In genomic region chr7:98567979-98568378, GRCh38 we compare ENCODE assay signal across 30 cellular contexts. TPM values are rescaled to one million over a fixed set of nuclear protein-coding genes. Genes with fewer than 3 reads are reported as not detected.
"Had no signal": no experiment of that assay in that cellular context is flagged by ENCODE, and none has a peak within 500 bp of the region (broad histone marks: within the 10 kb centered on the region; RNA-seq: fewer than 3 reads in every experiment).

No MANE protein-coding gene starts in this region.

- H3K27ac ChIP-seq: left lung, lower lobe of right lung, pancreas, prostate gland, spleen, thyroid gland, transverse colon, upper lobe of left lung, vagina had no signal

- H3K4me1 ChIP-seq: left lung, lower lobe of right lung, prostate gland, spleen, thyroid gland, transverse colon, upper lobe of left lung, vagina had no signal

- H3K9me3 Mint-ChIP-seq: mesothelial cell of epicardium; natural killer cell treated with Interleukin-12 subunit alpha and Interleukin-12 subunit beta and Interleukin-15 and Interleukin-18, amount 100 ng/mL, for 72 hours had no signal

- H3K27me3 Mint-ChIP-seq: natural killer cell treated with Interleukin-12 subunit alpha and Interleukin-12 subunit beta and Interleukin-15 and Interleukin-18, amount 100 ng/mL, for 72 hours; stimulated activated memory B cell treated with anti-CD40 and anti-IgM and Interleukin-4, amounts not matched to agents 10 μg/mL and 1 μg/mL and 100 μg/mL, for 72 hours had no signal

- H3K27ac Mint-ChIP-seq: immature natural killer cell; mesothelial cell of epicardium; naive B cell; natural killer cell treated with Interleukin-12 subunit alpha and Interleukin-12 subunit beta and Interleukin-15 and Interleukin-18, amount 100 ng/mL, for 72 hours; stimulated activated memory B cell treated with anti-CD40 and anti-IgM and Interleukin-4, amounts not matched to agents 10 μg/mL and 1 μg/mL and 100 μg/mL, for 72 hours; stimulated activated naive CD8-positive, alpha-beta T cell treated with anti-CD3 and anti-CD28 coated beads, Interleukin-15, amount 100 ng/mL, for 72 hours had no signal

- H3K4me1 Mint-ChIP-seq: immature natural killer cell; mesothelial cell of epicardium; stimulated activated memory B cell treated with anti-CD40 and anti-IgM and Interleukin-4, amounts not matched to agents 10 μg/mL and 1 μg/mL and 100 μg/mL, for 72 hours; stimulated activated naive CD8-positive, alpha-beta T cell treated with anti-CD3 and anti-CD28 coated beads, Interleukin-15, amount 100 ng/mL, for 72 hours had no signal

- DNase-seq: hypothalamus; immature natural killer cell; kidney; left colon; left lung; lower lobe of right lung; mammary epithelial cell; mesenchymal stem cell; naive B cell; pancreas; posterior cingulate gyrus; retina; right cardiac atrium; small intestine; spleen; stimulated activated CD4-positive, alpha-beta T cell treated with anti-CD3 and anti-CD28 coated beads, Interleukin-1b, Interleukin-23, amount 100 ng/mL, for 48 hours; stimulated activated CD4-positive, alpha-beta T cell treated with anti-CD3 and anti-CD28 coated beads, Interleukin-2, amount 100 ng/mL, for 48 hours; stimulated activated CD4-positive, alpha-beta T cell treated with anti-CD3 and anti-CD28 coated beads, Interleukin-4, amount 100 ng/mL, for 4 hours; stimulated activated CD8-positive, alpha-beta memory T cell treated with anti-CD3 and anti-CD28 coated beads, Interleukin-4, amount 100 ng/mL, for 48 hours; stimulated activated naive CD4-positive, alpha-beta T cell treated with Interleukin-2 at 50 U/mL for 16 hours; stimulated activated naive CD8-positive, alpha-beta T cell treated with anti-CD3 and anti-CD28 coated beads, Interleukin-15, amount 100 ng/mL, for 72 hours; thyroid gland; transverse colon; upper lobe of left lung had no signal

- H3K27me3 ChIP-seq: pancreas, thyroid gland, transverse colon, upper lobe of left lung, vagina had no signal

- H3K4me3 Mint-ChIP-seq: immature natural killer cell; mesothelial cell of epicardium; natural killer cell treated with Interleukin-12 subunit alpha and Interleukin-12 subunit beta and Interleukin-15 and Interleukin-18, amount 100 ng/mL, for 72 hours; stimulated activated memory B cell treated with anti-CD40 and anti-IgM and Interleukin-4, amounts not matched to agents 10 μg/mL and 1 μg/mL and 100 μg/mL, for 72 hours; stimulated activated naive CD8-positive, alpha-beta T cell treated with anti-CD3 and anti-CD28 coated beads, Interleukin-15, amount 100 ng/mL, for 72 hours had no signal

- H3K36me3 Mint-ChIP-seq: immature natural killer cell; mesothelial cell of epicardium; naive B cell; natural killer cell treated with Interleukin-12 subunit alpha and Interleukin-12 subunit beta and Interleukin-15 and Interleukin-18, amount 100 ng/mL, for 72 hours; stimulated activated memory B cell treated with anti-CD40 and anti-IgM and Interleukin-4, amounts not matched to agents 10 μg/mL and 1 μg/mL and 100 μg/mL, for 72 hours had no signal

- ATAC-seq: left colon; left lung; lower lobe of right lung; natural killer cell treated with Interleukin-12 subunit alpha and Interleukin-12 subunit beta and Interleukin-15 and Interleukin-18, amount 100 ng/mL, for 72 hours; pancreas; right cardiac atrium; sciatic nerve; stimulated activated memory B cell treated with anti-CD40 and anti-IgM and Interleukin-4, amounts not matched to agents 10 μg/mL and 1 μg/mL and 100 μg/mL, for 72 hours; stimulated activated naive CD8-positive, alpha-beta T cell treated with anti-CD3 and anti-CD28 coated beads, Interleukin-15, amount 100 ng/mL, for 72 hours had no signal

- H3K4me3 ChIP-seq: left lung, lower lobe of right lung, pancreas, prostate gland, spleen, thyroid gland, transverse colon, upper lobe of left lung, vagina had no signal

- H3K36me3 ChIP-seq: left lung, lower lobe of right lung, pancreas, prostate gland, spleen, thyroid gland, transverse colon, upper lobe of left lung, vagina had no signal

- H3K9me3 ChIP-seq: lower lobe of right lung, pancreas, prostate gland, thyroid gland, transverse colon, upper lobe of left lung, vagina had no signal

RNA-seq across cellular contexts. Expression of gene NPTX2, which starts 49.1 kb away (rescaled TPM):
- polyA plus RNA-seq: immature natural killer cell had no signal
